In genomic region chr1:230979952-230980351, GRCh38 we compare ENCODE assay signal across 9 cellular contexts. TPM values are rescaled to one million over a fixed set of nuclear protein-coding genes. Genes with fewer than 3 reads are reported as not detected.
A peak's percentile ranks its signal among the peaks of the same experiment; 100 is the strongest.
DNase-seq lines count a peak whose midpoint lies in the region; ATAC-seq, FAIRE-seq and TF ChIP-seq lines count a peak whose summit lies in the region.
"Had no signal": no experiment of that assay in that cellular context is flagged by ENCODE, and none has a peak within 500 bp of the region (broad histone marks: within the 10 kb centered on the region; RNA-seq: fewer than 3 reads in every experiment).

No MANE protein-coding gene starts in this region.

- no TSS peak for BruUV-seq in GM12878 (replicated peaks; lab: Mats Ljungman, UMichigan)

- RAD21 ChIA-PET in GM12878 (lab: Charles Lee; ENCODE audit: unreplicated experiment), result interaction anchor here (0.7 to 2.1 kb wide), 3 partner anchors 46 to 112 kb away, joined by 3 to 5 read pairs (median 3); no protein-coding TSS in a partner anchor

- 0 out of 2 replicates have a peak overlapping the region, but pooled peaks have one; percentile 80 for H2AFZ ChIP-seq in GM12878 (ENCODE audit: control insufficient read depth, low read depth, low read length)

- no peak for TF ChIP-seq POLR2A in GM12878 (IDR thresholded peaks at IDR 0.05; ENCODE audit: low read depth, low read length)
- TF ChIP-seq POLR2A in GM18505 (IDR thresholded peaks at IDR 0.05; ENCODE audit: borderline replicate concordance, extremely low read depth, insufficient read depth, insufficient read length), result no peak

- no peak for TF ChIP-seq CTCF in BJ (IDR thresholded peaks at IDR 0.05; ENCODE audit: insufficient read depth, low read depth, low read length)
- TF ChIP-seq CTCF in GM12878 (IDR thresholded peaks at IDR 0.05 in 2 of 3, conservative IDR thresholded peaks at IDR 0.05 in 1 of 3; ENCODE audit: control insufficient read depth in 2 of 3, extremely low read depth in 1 of 3, insufficient read depth in 1 of 3, low read depth in 3 of 3, low read length in 3 of 3), result no peak

- H3K9me3 ChIP-seq in GM12878 (replicated peaks; ENCODE audit: control insufficient read depth, insufficient read depth, low read length), result no peaks in the 10 kb centered on the region
- no peaks in the 10 kb centered on the region for H3K9me3 ChIP-seq in mesodermal cell (ENCODE audit: control insufficient read depth, low read length)

- TF ChIP-seq EP300 in GM12878 (IDR thresholded peaks at IDR 0.05; ENCODE audit: borderline replicate concordance in 1 of 2, control insufficient read depth in 1 of 2, low read depth in 2 of 2, low read length in 2 of 2), result no peak

- TF ChIP-seq RAD21 in GM12878 (IDR thresholded peaks at IDR 0.05; ENCODE audit: insufficient read depth, low read depth, low read length), result no peak

- H3K27ac ChIP-seq in GM12878 (ENCODE audit: control insufficient read depth, insufficient read depth) (peak overlapping the region; percentile 58), mesodermal cell (ENCODE audit: low read depth, low read length, severe bottlenecking) (no peak overlapping the region)

- in situ Hi-C loops in GM12878 (cut with MboI), result no loop called here

- H3K4me3 ChIP-seq in BJ (ENCODE audit: low read depth, low read length) (peak overlapping the region; percentile 79; the same call in 1 of the 2 replicates), GM12878 (peak overlapping the region; percentile 84; the same call in 1 of the 2 replicates), mesodermal cell (ENCODE audit: extremely low read depth, insufficient read depth, low read length, poor library complexity, severe bottlenecking) (peak overlapping the region; percentile 59)
- peak overlapping the region; percentile 71 for H3K4me3 ChIP-seq in Jurkat, Clone E6-1 (ENCODE audit: low read length)

- DNase-seq in BJ (ENCODE audit: low read depth) (no peak), GM12878 (ENCODE audit: low read depth, low spot score) (no peak), DMS53 treated with DMSO at 0.1 percent for 48 hours (lab: John Stamatoyannopoulos, UW; ENCODE audit: unreplicated experiment) (no peak)
- DNase-seq in Jurkat, Clone E6-1 (ENCODE audit: low read depth, low spot score), result peak; percentile 31
- DNase-seq in activated effector memory CD4-positive, alpha-beta T cell treated with anti-CD3 and anti-CD28 coated beads, Interleukin-2, amount 50 U/mL, for 16 hours, result no peak
- DNase-seq: amniotic stem cell had no signal

- intact Hi-C loops in GM12878 (cut with micrococcal nuclease; ENCODE audit: unreplicated experiment), result loop anchor here (2.0 to 5.0 kb wide), 3 partner anchors 63 to 338 kb away; partner anchors contain the start of gene COG2

- CTCF ChIA-PET in BJ (lab: Yijun Ruan, JAX), result no interaction called here
- CTCF ChIA-PET in GM12878 (lab: Yijun Ruan, JAX), result interaction anchor here (0.7 to 1.6 kb wide), 4 partner anchors 57 to 337 kb away, joined by 3 to 6 read pairs (median 5); no protein-coding TSS in a partner anchor

- H3K79me2 ChIP-seq in GM12878 (ENCODE audit: control insufficient read depth, insufficient read depth, low read length), result peaks cover 48% of the 10 kb centered on the region

- WGBS in GM12878 (ENCODE audit: insufficient coverage, insufficient replicate concordance, low lambda C conversion rate, missing lambda C conversion rate), result 24% methylated on average over 4 of the region's 4 CpGs
- WGBS in mesodermal cell (ENCODE audit: insufficient coverage in 2 of 2), 2 experiments, result 91 to 93% methylated on average over 4 of the region's 4 CpGs

- H3K36me3 ChIP-seq in BJ (ENCODE audit: control insufficient read depth, insufficient read depth, low read length) (no peaks in the 10 kb centered on the region), GM12878 (ENCODE audit: control insufficient read depth in 2 of 2, insufficient read depth in 2 of 2, low read length in 1 of 2) (peaks cover 0 to 4% of the 10 kb centered on the region in 2 experiments; a peak in 2 of 4 replicates), mesodermal cell (ENCODE audit: control insufficient read depth, insufficient read depth, low read length) (peaks cover 9% of the 10 kb centered on the region)

- H3K9ac ChIP-seq in GM12878 (ENCODE audit: control insufficient read depth, insufficient read depth, low read length), result peak overlapping the region; percentile 43

- H3K4me1 ChIP-seq in GM12878 (ENCODE audit: control insufficient read depth, insufficient read depth, low read length) (peaks cover 13% of the 10 kb centered on the region; the same call in 1 of the 2 replicates), mesodermal cell (ENCODE audit: control insufficient read depth, insufficient read depth, low read length, poor library complexity, severe bottlenecking) (peaks cover 10% of the 10 kb centered on the region)

- no peaks in the 10 kb centered on the region for H4K20me1 ChIP-seq in GM12878 (ENCODE audit: control insufficient read depth, insufficient read depth)

- peak; percentile 4; the same call in 1 of the 3 replicates for ATAC-seq in GM12878
- ATAC-seq in HG03280 (IDR thresholded peaks at IDR 0.05; ENCODE audit: unreplicated experiment), result no peak
- no peak for ATAC-seq in GM18505 (IDR thresholded peaks at IDR 0.05; ENCODE audit: unreplicated experiment)

- H3K27me3 ChIP-seq in BJ (ENCODE audit: control insufficient read depth, insufficient read depth, low read length) (no peaks in the 10 kb centered on the region), GM12878 (replicated peaks in 1 of 2; ENCODE audit: control insufficient read depth in 2 of 2, insufficient read depth in 2 of 2, low read length in 1 of 2) (no peaks in the 10 kb centered on the region)

- POLR2A ChIA-PET in BJ (lab: Charles Lee), result no interaction called here
- POLR2A ChIA-PET in GM12878 (lab: Charles Lee), result interaction anchor here (0.7 kb wide), 1 partner anchor 26 kb away, joined by 3 read pairs; no protein-coding TSS in a partner anchor

- SMC1A ChIA-PET in GM12878 (lab: Charles Lee; ENCODE audit: uncharacterized antibody, unreplicated experiment), result interaction anchor here (1.5 to 7.2 kb wide), 4 partner anchors 9 to 59 kb away, joined by 3 to 69 read pairs (median 12); no protein-coding TSS in a partner anchor

- peak overlapping the region; percentile 67 for H3K4me2 ChIP-seq in GM12878 (ENCODE audit: control insufficient read depth, insufficient read depth)

- FAIRE-seq in GM12878 (lab: Jason Lieb, UNC), result no peak

RNA-seq across cellular contexts. Expression of gene ARV1, which starts 1.1 kb away (rescaled TPM):
- polyA plus RNA-seq in BJ (2011; rRNA removed) (14.1 and 30.7 TPM in 2 replicates), GM12878 (2011; rRNA removed) (44.0 and 57.2 TPM in 2 replicates), GM12878 (2014; fragmentation: Illumina TruSeq; extraction: Trizol) (42.4 and 53.5 TPM in 2 replicates), GM12878 (2014; fragmentation: Nextera tagmentation; extraction: Ambion mirVana) (10 to 100 TPM; 23.7 to 24.0 TPM), GM12878 (2014; rRNA removed) (30.4 and 41.1 TPM in 2 replicates), GM12878 (2016; fragmentation: Nextera tagmentation; extraction: Ambion mirVana) (10 to 100 TPM; 54.0 to 55.1 TPM)
- 7.3 and 9.6 TPM in 2 replicates for polyA minus RNA-seq in BJ (2011; rRNA and poly(A)+ RNA removed)
- polyA plus RNA-seq in Jurkat, Clone E6-1 (2012; ENCODE audit: insufficient read depth, insufficient read length), result 28.4 TPM
- 8.5 and 9.6 TPM in 2 replicates for total RNA-seq in GM12878 (2013; cell fraction: nucleolus; rRNA removed)
- total RNA-seq in GM12878 (2014; rRNA removed) (24.8 and 25.8 TPM in 2 replicates), GM12878 (2014; rRNA removed; fragmentation: Illumina TruSeq; extraction: Trizol) (29.8 and 30.1 TPM in 2 replicates), GM12878 (2021) (23.2 and 23.7 TPM in 2 replicates)
- polyA plus RNA-seq in GM12878 (2011; ENCODE audit: low read depth), result 9.8 TPM
- polyA plus RNA-seq in GM12878 (2011; cell fraction: cytosol; rRNA removed), result 19.5 and 20.2 TPM in 2 replicates
- polyA plus RNA-seq in GM12878 (2011; cell fraction: nucleus; rRNA removed), result 17.6 and 22.8 TPM in 2 replicates
- 17.4 and 20.0 TPM in 2 replicates for polyA plus RNA-seq in GM12878 (2012)
- 11.6 and 14.5 TPM in 2 replicates for polyA minus RNA-seq in GM12878 (2011; rRNA and poly(A)+ RNA removed)
- polyA minus RNA-seq in GM12878 (2011; cell fraction: cytosol; rRNA and poly(A)+ RNA removed), result 6.8 and 7.2 TPM in 2 replicates
- polyA minus RNA-seq in GM12878 (2011; cell fraction: nucleus; rRNA and poly(A)+ RNA removed), result 5.6 and 8.3 TPM in 2 replicates
- polyA plus RNA-seq in mesodermal cell (2013, experiment 1 of 2), result 12.2 TPM
- polyA plus RNA-seq in mesodermal cell (2013, experiment 2 of 2), result 16.2 TPM

RNA-seq across cellular contexts. Expression of gene TTC13, which starts 1.3 kb away (rescaled TPM):
- 7.4 and 12.5 TPM in 2 replicates for polyA plus RNA-seq in BJ (2011; rRNA removed)
- 7.6 and 8.3 TPM in 2 replicates for polyA minus RNA-seq in BJ (2011; rRNA and poly(A)+ RNA removed)
- 15.3 TPM for polyA plus RNA-seq in Jurkat, Clone E6-1 (2012; ENCODE audit: insufficient read depth, insufficient read length)
- 48.0 and 48.8 TPM in 2 replicates for total RNA-seq in GM12878 (2013; cell fraction: nucleolus; rRNA removed)
- total RNA-seq in GM12878 (2014; rRNA removed), result 19.7 and 19.9 TPM in 2 replicates
- total RNA-seq in GM12878 (2014; rRNA removed; fragmentation: Illumina TruSeq; extraction: Trizol), result 24.6 and 26.2 TPM in 2 replicates
- 25.6 and 25.9 TPM in 2 replicates for total RNA-seq in GM12878 (2021)
- polyA plus RNA-seq in GM12878 (2011; ENCODE audit: low read depth), result 5.3 TPM
- polyA plus RNA-seq in GM12878 (2011; rRNA removed), result 10.2 and 14.3 TPM in 2 replicates
- polyA plus RNA-seq in GM12878 (2011; cell fraction: cytosol; rRNA removed), result 4.2 and 4.8 TPM in 2 replicates
- 27.7 and 42.3 TPM in 2 replicates for polyA plus RNA-seq in GM12878 (2011; cell fraction: nucleus; rRNA removed)
- 9.3 and 10.0 TPM in 2 replicates for polyA plus RNA-seq in GM12878 (2012)
- 30.8 and 35.5 TPM in 2 replicates for polyA plus RNA-seq in GM12878 (2014; fragmentation: Illumina TruSeq; extraction: Trizol)
- 1 to 10 TPM; 5.8 to 7.1 TPM for polyA plus RNA-seq in GM12878 (2014; fragmentation: Nextera tagmentation; extraction: Ambion mirVana)
- 23.1 and 26.5 TPM in 2 replicates for polyA plus RNA-seq in GM12878 (2014; rRNA removed)
- 10 to 100 TPM; 16.4 to 17.0 TPM for polyA plus RNA-seq in GM12878 (2016; fragmentation: Nextera tagmentation; extraction: Ambion mirVana)
- polyA minus RNA-seq in GM12878 (2011; rRNA and poly(A)+ RNA removed), result 11.3 and 13.5 TPM in 2 replicates
- 5.7 and 9.2 TPM in 2 replicates for polyA minus RNA-seq in GM12878 (2011; cell fraction: cytosol; rRNA and poly(A)+ RNA removed)
- 14.5 and 22.4 TPM in 2 replicates for polyA minus RNA-seq in GM12878 (2011; cell fraction: nucleus; rRNA and poly(A)+ RNA removed)
- polyA plus RNA-seq in mesodermal cell (2013, experiment 1 of 2), result 10.4 TPM
- 10.3 TPM for polyA plus RNA-seq in mesodermal cell (2013, experiment 2 of 2)
